9 cellular contexts compared by ENCODE assay signal in the genomic region with DNA sequence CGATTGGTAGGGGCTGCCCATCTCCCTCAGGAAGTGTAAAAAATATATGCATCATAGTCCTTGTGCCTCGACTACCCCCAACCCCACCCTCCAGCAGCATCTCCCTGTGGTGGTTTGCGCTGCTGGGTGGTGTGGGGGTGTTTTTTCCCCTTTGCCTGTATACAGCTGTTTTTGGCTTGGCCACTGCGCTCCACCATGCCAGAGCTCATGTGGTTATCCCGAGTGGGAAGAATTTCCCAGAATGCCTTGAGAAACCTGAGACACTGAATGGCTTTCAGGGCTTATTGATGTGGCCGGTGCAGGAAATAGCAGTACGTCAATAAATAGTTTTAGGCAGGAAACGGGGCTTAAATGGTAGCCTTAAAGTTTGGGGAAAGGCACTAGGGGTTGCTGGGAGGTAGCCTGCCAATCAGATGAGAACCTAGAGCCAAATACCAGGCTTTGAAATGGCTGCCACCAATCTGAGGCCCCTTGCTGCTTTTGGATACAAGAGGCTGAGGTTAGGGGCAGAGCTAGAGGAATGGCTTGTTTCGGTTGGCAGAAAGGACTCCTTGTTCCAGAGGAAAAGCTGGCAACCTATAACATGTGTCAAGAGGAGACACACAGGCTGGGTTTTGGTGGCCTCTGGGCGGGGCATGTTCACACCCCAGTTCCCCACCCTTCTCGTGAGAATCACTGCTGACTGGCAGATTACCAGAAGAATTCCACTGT.
DNase-seq lines count a peak whose midpoint lies in the region; FAIRE-seq and TF ChIP-seq lines count a peak whose summit lies in the region.
"Had no signal": no experiment of that assay in that cellular context is flagged by ENCODE, and none has a peak within 500 bp of the region (broad histone marks: within the 10 kb centered on the region; RNA-seq: fewer than 3 reads in every experiment).

No MANE protein-coding gene starts in this region.

- no peaks in the 10 kb centered on the region for H3K9me3 Mint-ChIP-seq in osteocyte (ENCODE audit: unreplicated experiment)

- peak overlapping the region; percentile 69 for H3K27ac Mint-ChIP-seq in osteocyte (ENCODE audit: unreplicated experiment)

- H3K27me3 Mint-ChIP-seq in osteocyte (ENCODE audit: unreplicated experiment): no peaks in the 10 kb centered on the region

- H3K36me3 ChIP-seq in kidney (ENCODE audit: control insufficient read depth in 1 of 2, insufficient read depth in 2 of 2, low read length in 2 of 2): no peaks in the 10 kb centered on the region

- H3K27ac ChIP-seq in kidney (ENCODE audit: low read depth in 2 of 2, low read length in 2 of 2): no peak overlapping the region
- H3K27ac ChIP-seq: parathyroid adenoma had no signal

- H3K9me3 ChIP-seq in kidney (ENCODE audit: control insufficient read depth in 1 of 2, low read length in 2 of 2): no peaks in the 10 kb centered on the region

- DNase-seq in COLO829 (ENCODE audit: low spot score) (peak; percentile 19), T-helper 22 cell (ENCODE audit: low read depth) (peak; percentile 30), epidermal melanocyte (ENCODE audit: insufficient read length, low spot score) (peak; percentile 50), osteocyte (ENCODE audit: extremely low spot score, unreplicated experiment) (peak; percentile 79), kidney (no peak), activated gamma-delta T cell treated with Interleukin-2 at 50 U/mL for 16 hours (no peak), midbrain (lab: John Stamatoyannopoulos, UW) (no peak)
- no peak for DNase-seq in effector CD4-positive, alpha-beta T cell

- no peak overlapping the region for H3K4me3 Mint-ChIP-seq in osteocyte (ENCODE audit: unreplicated experiment)

- intact Hi-C loops in kidney (cut with DNase I): no loop called here

- no peak overlapping the region for H3K4me3 ChIP-seq in kidney (ENCODE audit: low read length in 2 of 2)

- peaks cover 27% of the 10 kb centered on the region for H3K36me3 Mint-ChIP-seq in osteocyte (ENCODE audit: unreplicated experiment)

- FAIRE-seq in kidney (lab: Jason Lieb, UNC): no peak

- peaks cover 14 to 32% of the 10 kb centered on the region in 2 donors for H3K4me1 ChIP-seq in kidney (ENCODE audit: control insufficient read depth in 1 of 2, insufficient read depth in 1 of 2, low read depth in 1 of 2, low read length in 2 of 2)

- no peak overlapping the region for H3K9ac ChIP-seq in kidney (ENCODE audit: low read length in 2 of 2)
- H3K9ac ChIP-seq: parathyroid adenoma had no signal

- H3K4me1 Mint-ChIP-seq in osteocyte (ENCODE audit: unreplicated experiment): peaks cover 60% of the 10 kb centered on the region

- no peak for TF ChIP-seq CTCF in osteocyte (IDR thresholded peaks at IDR 0.05)
- TF ChIP-seq CTCF in kidney (IDR thresholded peaks at IDR 0.05; ENCODE audit: borderline replicate concordance, extremely low read depth, insufficient read depth): no peak

Comparison
In these comparisons a context has a peak if more than half of its experiments do, and no peak if none do; other contexts are left out.
1. DNase-seq: peak in COLO829 (single experiment), T-helper 22 cell (single experiment), epidermal melanocyte (single experiment) and osteocyte (single experiment); none in kidney (single experiment), activated gamma-delta T cell treated with Interleukin-2 at 50 U/mL for 16 hours (single experiment), midbrain (single experiment) and effector CD4-positive, alpha-beta T cell (single experiment).